ENCODE assay signal across 22 cellular contexts in the genomic region with DNA sequence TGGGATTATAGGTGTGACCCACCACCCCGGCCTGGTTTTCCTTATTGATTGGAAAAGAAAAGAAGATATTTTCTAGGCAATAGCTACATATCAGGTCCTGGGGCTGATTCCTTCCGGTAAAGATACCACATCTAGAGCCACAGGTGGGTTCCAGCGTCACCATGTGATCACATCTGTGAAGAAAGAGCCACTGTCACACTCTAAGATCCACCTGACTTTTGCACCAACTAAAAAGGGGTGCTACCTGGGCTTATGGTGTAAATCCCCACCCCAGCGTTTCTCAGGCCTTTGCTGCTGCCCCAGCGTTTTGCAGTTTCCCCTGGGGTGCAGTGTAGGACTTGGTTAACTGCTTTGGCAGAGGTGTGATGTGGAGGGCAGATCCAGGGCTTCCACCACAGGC.
"Had no signal": no experiment of that assay in that cellular context is flagged by ENCODE, and none has a peak within 500 bp of the region (broad histone marks: within the 10 kb centered on the region; RNA-seq: fewer than 3 reads in every experiment).

No MANE protein-coding gene starts in this region.

- H3K36me3 ChIP-seq: cardiac muscle cell, SJCRH30, stomach had no signal

- DNase-seq: activated CD4-positive, alpha-beta memory T cell treated with anti-CD3 and anti-CD28 coated beads for 36 hours; activated CD4-positive, alpha-beta T cell treated with anti-CD3 and anti-CD28 coated beads for 36 hours; activated T-cell treated with anti-CD3 and anti-CD28 coated beads, Interleukin-2, amount 50 U/mL, for 24 hours; amniotic stem cell; foreskin fibroblast; nephron progenitor cell; nucleus accumbens; retina; SJCRH30; stimulated activated CD4-positive, alpha-beta T cell treated with anti-CD3 and anti-CD28 coated beads, Interleukin-2, amount 100 ng/mL, for 24 hours; stomach had no signal

- H3K4me1 ChIP-seq: SJCRH30 had no signal

- H3K27me3 ChIP-seq: hepatocyte, SJCRH30 had no signal

- H3K27ac ChIP-seq: cardiac muscle cell, epithelial cell of prostate, hepatocyte, SJCRH30, stomach had no signal

- ATAC-seq: activated CD4-positive, alpha-beta T cell treated with anti-CD3 and anti-CD28 coated beads for 36 hours; left colon; WTC11 had no signal

- H3K4me3 ChIP-seq: cardiac muscle cell, hepatocyte, lung, SJCRH30, stomach had no signal

- H3K9me3 Mint-ChIP-seq: activated CD4-positive, alpha-beta memory T cell treated with anti-CD3 and anti-CD28 coated beads for 36 hours; activated naive CD4-positive, alpha-beta T cell treated with anti-CD3 and anti-CD28 coated beads, Interleukin-2, amount 50 U/mL, for 72 hours; activated T-cell treated with anti-CD3 and anti-CD28 coated beads, Interleukin-2, amount 50 U/mL, for 24 hours; activated T-helper 2 cell treated with anti-CD3 and anti-CD28 coated beads, Interferon-gamma antibody, Interleukin-2, Interleukin-4, amounts not matched to agents 10 μg/mL and 5 μg/mL and 100 μg/mL, durations not matched to agents 14 hours and 24 hours and 36 hours; mesothelial cell of epicardium; nephron progenitor cell; T-helper 2 cell treated with Interferon-gamma antibody and Interleukin-4, amounts not matched to agents 5 μg/mL and 100 μg/mL, for 36 hours; type B pancreatic cell; WTC11 had no signal

- H3K36me3 Mint-ChIP-seq: activated CD4-positive, alpha-beta memory T cell treated with anti-CD3 and anti-CD28 coated beads for 36 hours; activated naive CD4-positive, alpha-beta T cell treated with anti-CD3 and anti-CD28 coated beads, Interleukin-2, amount 50 U/mL, for 72 hours; mesothelial cell of epicardium; type B pancreatic cell; WTC11 had no signal

- H3K27ac Mint-ChIP-seq: activated CD4-positive, alpha-beta memory T cell treated with anti-CD3 and anti-CD28 coated beads for 36 hours; activated CD4-positive, alpha-beta T cell treated with anti-CD3 and anti-CD28 coated beads for 36 hours; activated naive CD4-positive, alpha-beta T cell treated with anti-CD3 and anti-CD28 coated beads, Interleukin-2, amount 50 U/mL, for 72 hours; activated T-cell treated with anti-CD3 and anti-CD28 coated beads, Interleukin-2, amount 50 U/mL, for 24 hours; activated T-helper 2 cell treated with anti-CD3 and anti-CD28 coated beads, Interferon-gamma antibody, Interleukin-2, Interleukin-4, amounts not matched to agents 10 μg/mL and 5 μg/mL and 100 μg/mL, durations not matched to agents 14 hours and 24 hours and 36 hours; mesothelial cell of epicardium; nephron progenitor cell; T-helper 2 cell treated with Interferon-gamma antibody and Interleukin-4, amounts not matched to agents 5 μg/mL and 100 μg/mL, for 36 hours; type B pancreatic cell; WTC11 had no signal

- H3K9me3 ChIP-seq: SJCRH30, stomach had no signal

- H3K4me1 Mint-ChIP-seq: mesothelial cell of epicardium, nephron progenitor cell, WTC11 had no signal

- H3K27me3 Mint-ChIP-seq: activated CD4-positive, alpha-beta memory T cell treated with anti-CD3 and anti-CD28 coated beads for 36 hours; activated CD4-positive, alpha-beta T cell treated with anti-CD3 and anti-CD28 coated beads for 36 hours; activated T-cell treated with anti-CD3 and anti-CD28 coated beads, Interleukin-2, amount 50 U/mL, for 24 hours had no signal

- H3K4me3 Mint-ChIP-seq: activated CD4-positive, alpha-beta memory T cell treated with anti-CD3 and anti-CD28 coated beads for 36 hours; activated CD4-positive, alpha-beta T cell treated with anti-CD3 and anti-CD28 coated beads for 36 hours; activated T-cell treated with anti-CD3 and anti-CD28 coated beads, Interleukin-2, amount 50 U/mL, for 24 hours; mesothelial cell of epicardium; nephron progenitor cell; T-helper 2 cell treated with Interferon-gamma antibody and Interleukin-4, amounts not matched to agents 5 μg/mL and 100 μg/mL, for 36 hours; type B pancreatic cell; WTC11 had no signal
